27 cellular contexts compared by ENCODE assay signal in the genomic region with DNA sequence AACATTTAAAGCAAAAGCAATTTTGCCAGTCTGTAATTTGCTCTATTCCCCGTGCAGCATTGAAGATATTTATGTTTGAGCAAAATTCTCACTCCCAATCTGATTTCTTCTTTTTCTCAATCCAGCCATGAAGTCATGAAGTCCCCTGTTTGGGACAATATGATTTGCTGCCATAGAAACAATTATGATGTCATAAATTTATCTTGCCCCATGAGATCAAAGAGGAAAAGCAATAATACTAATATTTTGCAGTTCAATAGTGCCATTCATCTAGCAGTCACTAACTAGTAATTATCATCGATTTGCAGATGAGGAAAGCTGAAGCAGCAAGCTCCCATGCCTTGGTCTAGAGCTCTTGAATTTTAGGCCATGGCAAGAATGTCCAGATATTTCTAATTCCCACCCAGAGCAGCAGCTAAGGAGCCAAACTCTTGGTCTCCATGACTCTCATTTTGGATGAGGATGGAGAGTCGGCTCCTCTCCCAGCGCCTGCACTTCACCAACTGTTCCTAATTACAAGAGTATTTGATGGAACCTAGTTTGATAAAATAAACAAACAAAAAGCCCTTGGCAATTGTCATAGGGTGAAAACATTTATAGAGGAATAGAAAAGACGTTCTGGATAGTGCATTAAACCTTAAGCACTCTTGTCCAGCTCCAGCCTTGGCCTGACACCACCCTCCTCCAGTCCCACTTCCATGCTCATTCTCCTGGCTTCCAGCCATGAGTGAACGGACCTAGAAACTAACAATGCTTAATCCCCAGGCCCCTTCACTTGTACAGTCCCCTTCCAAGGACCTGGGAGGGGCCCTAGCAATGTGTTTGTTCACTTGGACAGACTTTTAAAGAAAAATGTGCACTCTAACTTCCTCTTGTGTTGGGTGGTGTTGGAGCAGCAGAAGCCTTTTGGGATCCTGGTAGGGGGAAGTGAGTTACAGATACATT. TPM values are rescaled to one million over a fixed set of nuclear protein-coding genes. Genes with fewer than 3 reads are reported as not detected.
DNase-seq lines count a peak whose midpoint lies in the region.
"Had no signal": no experiment of that assay in that cellular context is flagged by ENCODE, and none has a peak within 500 bp of the region (broad histone marks: within the 10 kb centered on the region; RNA-seq: fewer than 3 reads in every experiment).

No MANE protein-coding gene starts in this region.

- no peaks in the 10 kb centered on the region for H3K27me3 Mint-ChIP-seq in activated T-cell treated with anti-CD3 and anti-CD28 coated beads, Interleukin-2, amount 50 U/mL, for 24 hours
- H3K27me3 Mint-ChIP-seq: activated CD4-positive, alpha-beta T cell treated with anti-CD3 and anti-CD28 coated beads for 36 hours had no signal

- no peaks in the 10 kb centered on the region for H3K9me3 Mint-ChIP-seq in activated T-cell treated with anti-CD3 and anti-CD28 coated beads, Interleukin-2, amount 50 U/mL, for 24 hours
- H3K9me3 Mint-ChIP-seq: activated T-cell treated with anti-CD3 and anti-CD28 coated beads, Interleukin-2, amount 50 U/mL, for 4 hours; CD8-positive, alpha-beta T cell had no signal

- no peak overlapping the region for H3K27ac Mint-ChIP-seq in activated T-cell treated with anti-CD3 and anti-CD28 coated beads, Interleukin-2, amount 50 U/mL, for 24 hours
- H3K27ac Mint-ChIP-seq: activated CD4-positive, alpha-beta T cell treated with anti-CD3 and anti-CD28 coated beads for 36 hours; CD8-positive, alpha-beta T cell had no signal

- DNase-seq in DMS79 treated with DMSO at 0.1 percent for 48 hours (lab: John Stamatoyannopoulos, UW): peak; percentile 32
- no peak for DNase-seq in DMS79 (lab: John Stamatoyannopoulos, UW)
- peak; percentile 55 for DNase-seq in CD1c-positive myeloid dendritic cell (ENCODE audit: extremely low spot score)
- DNase-seq in fibroblast of gingiva (ENCODE audit: low read depth): peak; percentile 69
- peak; percentile 37 for DNase-seq in mucosa of gallbladder (ENCODE audit: low spot score)
- DNase-seq in NCI-H2081 treated with DMSO at 0.1 percent for 48 hours (lab: John Stamatoyannopoulos, UW): no peak
- no peak for DNase-seq in activated T-cell treated with anti-CD3 and anti-CD28 coated beads, Interleukin-2, amount 50 U/mL, for 24 hours
- DNase-seq in HPDE6-E6E7 (ENCODE audit: extremely low spot score): no peak
- DNase-seq: activated CD4-positive, alpha-beta T cell treated with anti-CD3 and anti-CD28 coated beads for 36 hours; activated naive CD4-positive, alpha-beta T cell; activated T-cell treated with anti-CD3 and anti-CD28 coated beads, Interleukin-2, amount 50 U/mL, for 4 hours; adrenal gland; brain microvascular endothelial cell; CD8-positive, alpha-beta T cell; DMS 273 treated with DMSO at 0.1 percent for 48 hours; effector memory CD4-positive, alpha-beta T cell; erythroblast; lower lobe of right lung; MG63; NCI-H1930; NCI-H774; SHP77 treated with DMSO at 0.1 percent for 48 hours; upper lobe of right lung had no signal

- H3K4me1 Mint-ChIP-seq in activated T-cell treated with anti-CD3 and anti-CD28 coated beads, Interleukin-2, amount 50 U/mL, for 24 hours (ENCODE audit: low read depth): peaks cover 10% of the 10 kb centered on the region

- H3K4me3 Mint-ChIP-seq in activated T-cell treated with anti-CD3 and anti-CD28 coated beads, Interleukin-2, amount 50 U/mL, for 24 hours: no peak overlapping the region
- H3K4me3 Mint-ChIP-seq: activated CD4-positive, alpha-beta T cell treated with anti-CD3 and anti-CD28 coated beads for 36 hours; activated T-cell treated with anti-CD3 and anti-CD28 coated beads, Interleukin-2, amount 50 U/mL, for 4 hours; CD8-positive, alpha-beta T cell had no signal

- no peaks in the 10 kb centered on the region for H3K36me3 Mint-ChIP-seq in activated T-cell treated with anti-CD3 and anti-CD28 coated beads, Interleukin-2, amount 50 U/mL, for 24 hours (ENCODE audit: low read depth)
- H3K36me3 Mint-ChIP-seq: CD8-positive, alpha-beta T cell had no signal

RNA-seq across cellular contexts. Expression of gene CCN6, which starts 49.2 kb away (rescaled TPM):
- not detected for total RNA-seq in mucosa of gallbladder
- total RNA-seq: activated CD8-positive, alpha-beta memory T cell treated with anti-CD3 and anti-CD28 coated beads for 36 hours; adrenal gland; CD8-positive, alpha-beta T cell; gastrocnemius medialis; HT-29; lower lobe of right lung; T-helper 1 cell treated with Interleukin-12 subunit alpha and Interleukin-12 subunit beta and Interleukin-4 antibody, amounts not matched to agents 30 ng/mL and 1 ng/mL, for 36 hours; upper lobe of right lung had no signal

Comparison
In these comparisons a context has a peak if more than half of its experiments do, and no peak if none do; other contexts are left out.
1. DNase-seq: peak in DMS79 treated with DMSO at 0.1 percent for 48 hours (single experiment), CD1c-positive myeloid dendritic cell (single experiment), fibroblast of gingiva (single experiment) and mucosa of gallbladder (single experiment); none in DMS79 (single experiment), NCI-H2081 treated with DMSO at 0.1 percent for 48 hours (single experiment), activated T-cell treated with anti-CD3 and anti-CD28 coated beads, Interleukin-2, amount 50 U/mL, for 24 hours (single experiment) and HPDE6-E6E7 (single experiment).